8 cellular contexts compared by ENCODE assay signal in the genomic region with DNA sequence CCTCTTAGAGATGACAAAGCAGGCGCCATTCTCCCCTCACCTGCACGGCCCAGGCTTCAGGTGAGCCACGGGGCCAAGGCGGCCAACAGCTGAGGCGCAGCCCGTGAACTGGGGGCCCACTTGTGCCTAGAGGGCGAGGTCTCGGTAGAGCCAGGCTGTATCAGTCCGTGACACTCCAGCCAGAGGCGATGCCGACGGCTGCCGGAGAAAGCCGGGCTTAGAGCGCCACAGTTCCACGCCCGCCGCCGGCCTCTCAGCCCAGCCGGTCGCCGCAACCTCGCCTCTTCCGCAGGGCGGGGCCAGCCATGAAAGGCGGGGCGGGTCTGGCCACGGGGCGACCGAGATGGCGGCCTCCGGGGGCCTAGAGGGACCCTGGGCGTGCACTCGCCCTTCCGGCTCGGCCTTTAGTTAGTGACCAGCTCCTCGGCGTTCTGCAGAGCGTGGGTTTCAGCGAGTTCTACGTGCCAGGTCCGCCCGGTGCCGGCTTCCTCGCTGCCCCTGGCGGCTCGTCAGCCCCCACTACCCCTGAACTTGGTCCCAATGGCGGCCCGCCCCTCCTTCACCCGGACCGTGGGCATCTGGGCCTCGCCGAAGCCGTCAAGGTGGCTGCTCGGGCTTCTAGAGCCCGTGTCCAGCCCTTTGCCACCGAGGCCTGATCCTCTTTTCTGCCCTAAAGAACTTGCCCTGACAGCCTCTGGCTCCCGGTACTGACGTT.
DNase-seq lines count a peak whose midpoint lies in the region; ATAC-seq and TF ChIP-seq lines count a peak whose summit lies in the region.

Gene ZNF621 (plus strand): TSS at position 390 of the 715 bp plus-strand sequence. CDS start 881 bp downstream, outside the sequence.

- DNase-seq in AG04449 (ENCODE audit: low read depth, low spot score) (no peak), NCI-H2227 (lab: John Stamatoyannopoulos, UW; ENCODE audit: unreplicated experiment) (peak; percentile 88), islet precursor cell (peak; percentile 96)
- DNase-seq in activated CD4-positive, CD25-positive, alpha-beta regulatory T cell (lab: John Stamatoyannopoulos, UW) = peak; percentile 57 to 78 (median 69)
- DNase-seq in central memory CD4-positive, alpha-beta T cell = peak; percentile 74
- peak; percentile 69 to 79 (median 77) for DNase-seq in stimulated activated CD4-positive, alpha-beta T cell treated with anti-CD3 and anti-CD28 coated beads, Interleukin-12 subunit alpha, Interleukin-12 subunit beta, amount 100 ng/mL, for 48 hours (ENCODE audit: low read depth in 2 of 3, low spot score in 1 of 3)

- POLR2A ChIA-PET in AG04449 (lab: Yijun Ruan, JAX) = interaction anchor here (0.9 to 1.4 kb wide), 5 partner anchors 8 to 675 kb away, joined by 3 to 5 read pairs (median 4); partner anchors contain the start of genes CTNNB1 and ZNF619

- ATAC-seq in HG03064 (IDR thresholded peaks at IDR 0.05; ENCODE audit: low read depth, unreplicated experiment) = peak; percentile 98

- no peak for TF ChIP-seq CTCF in AG04449 (IDR thresholded peaks at IDR 0.05; ENCODE audit: insufficient read depth, low read length, missing control alignments)

- CTCF ChIA-PET in AG04449 (lab: Yijun Ruan, JAX) = interaction anchor here (0.6 to 1.8 kb wide), 7 partner anchors 12 to 1575 kb away, joined by 3 to 4 read pairs (median 3); no protein-coding TSS in a partner anchor

- peak; percentile 94 for TF ChIP-seq POLR2A in GM18526 (IDR thresholded peaks at IDR 0.05; ENCODE audit: extremely low read depth, insufficient read length)

- H3K4me3 ChIP-seq in AG04449 (ENCODE audit: low read depth, low read length) = peak within 1 kb of the TSS; percentile 77
